In genomic region chr5:6730407-6730806, GRCh38 we compare ENCODE assay signal across 10 cellular contexts. TPM values are rescaled to one million over a fixed set of nuclear protein-coding genes. Genes with fewer than 3 reads are reported as not detected.
A peak's percentile ranks its signal among the peaks of the same experiment; 100 is the strongest.
DNase-seq lines count a peak whose midpoint lies in the region; ATAC-seq and TF ChIP-seq lines count a peak whose summit lies in the region.
"Had no signal": no experiment of that assay in that cellular context is flagged by ENCODE, and none has a peak within 500 bp of the region (broad histone marks: within the 10 kb centered on the region; RNA-seq: fewer than 3 reads in every experiment).

No MANE protein-coding gene starts in this region.

- H3F3A ChIP-seq in GM23338 (replicated peaks; ENCODE audit: low read depth): no peaks in the 10 kb centered on the region

- no peak overlapping the region for H3K4me2 ChIP-seq in GM23338

- H3K4me3 ChIP-seq in GM23338 (no peak overlapping the region), mucosa of descending colon (no peak overlapping the region), breast epithelium (no peak overlapping the region), BE2C (ENCODE audit: low read depth, low read length) (no peak overlapping the region)
- H3K4me3 ChIP-seq: lung had no signal

- H3K36me3 ChIP-seq in GM23338 (ENCODE audit: insufficient read depth) (no peaks in the 10 kb centered on the region), mucosa of descending colon (ENCODE audit: low read depth) (no peaks in the 10 kb centered on the region), breast epithelium (no peaks in the 10 kb centered on the region), BE2C (no peaks in the 10 kb centered on the region; the same call in 1 of the 2 replicates)

- H3K27ac ChIP-seq in GM23338 (ENCODE audit: low read depth) (peak overlapping the region; percentile 50; the same call in 1 of the 2 replicates), breast epithelium (no peak overlapping the region)

- H3K9me3 ChIP-seq in mucosa of descending colon (no peaks in the 10 kb centered on the region), breast epithelium (no peaks in the 10 kb centered on the region), BE2C (no peaks in the 10 kb centered on the region)

- TF ChIP-seq POLR2A in breast epithelium (IDR thresholded peaks at IDR 0.05): no peak

- H3K36me3 Mint-ChIP-seq in GM23338 (ENCODE audit: low read depth): no peaks in the 10 kb centered on the region; the same call in 1 of the 3 replicates

- H3K27ac Mint-ChIP-seq in GM23338: no peak overlapping the region

- H3K79me2 ChIP-seq in GM23338 (replicated peaks; ENCODE audit: insufficient read depth): peaks cover 98% of the 10 kb centered on the region

- DNase-seq in GM23338 (ENCODE audit: low spot score) (no peak), RPMI8226 (peak; percentile 26), mucosa of descending colon (peak in 2 of 3 donors; percentile 40 to 41), breast epithelium (ENCODE audit: low spot score in 2 of 2) (no peak), BE2C (no peak), NCI-H748 treated with DMSO at 0.1 percent for 48 hours (lab: John Stamatoyannopoulos, UW) (no peak)
- DNase-seq: NCI-H146 had no signal

- H3K9me2 ChIP-seq in GM23338 (ENCODE audit: insufficient read depth): no peaks in the 10 kb centered on the region

- no peaks in the 10 kb centered on the region for H3K27me3 ChIP-seq in GM23338 (ENCODE audit: insufficient read depth)
- no peaks in the 10 kb centered on the region for H3K27me3 ChIP-seq in breast epithelium
- H3K27me3 ChIP-seq in BE2C: no peaks in the 10 kb centered on the region

- H3K4me1 Mint-ChIP-seq in GM23338: peaks cover 55% of the 10 kb centered on the region

- TF ChIP-seq CTCF in GM23338 (conservative IDR thresholded peaks at IDR 0.05; ENCODE audit: low read depth in 2 of 2) (no peak), mucosa of descending colon (IDR thresholded peaks at IDR 0.05) (no peak), breast epithelium (IDR thresholded peaks at IDR 0.05) (no peak), BE2C (IDR thresholded peaks at IDR 0.05; ENCODE audit: low read depth, low read length) (no peak)

- no peak overlapping the region for H3K4me3 Mint-ChIP-seq in GM23338

- H3K9me3 Mint-ChIP-seq in GM23338: no peaks in the 10 kb centered on the region

- H2AFZ ChIP-seq in GM23338: no peak overlapping the region

- intact Hi-C loops in mucosa of descending colon (cut with DNase I, micrococcal nuclease) (no loop called here), breast epithelium (cut with DNase I; ENCODE audit: low total_unique reads) (no loop called here)

- H4K20me1 ChIP-seq in GM23338 (replicated peaks; ENCODE audit: insufficient read depth): peaks cover 82% of the 10 kb centered on the region

- ATAC-seq in GM18907 (IDR thresholded peaks at IDR 0.05; ENCODE audit: unreplicated experiment) (peak; percentile 61), GM23338 (peak; percentile 66), mucosa of descending colon (peak; percentile 59), GM18520 (IDR thresholded peaks at IDR 0.05; ENCODE audit: unreplicated experiment) (no peak)

- H3K27me3 Mint-ChIP-seq in GM23338 (ENCODE audit: insufficient read depth, low read depth, poor library complexity): no peaks in the 10 kb centered on the region

- H3K4me1 ChIP-seq in GM23338 (ENCODE audit: insufficient read depth) (peaks cover 9% of the 10 kb centered on the region; the same call in 1 of the 2 replicates), mucosa of descending colon (ENCODE audit: low read depth) (peaks cover 23% of the 10 kb centered on the region), breast epithelium (peaks cover 3 to 9% of the 10 kb centered on the region in 2 donors), BE2C (peaks cover 22% of the 10 kb centered on the region)

TF ChIP-seq in GM23338, 12 proteins besides CTCF, POLR2A, EP300 and RAD21 (continues in another document):
- TF ChIP-seq EZH2 (IDR thresholded peaks at IDR 0.05; ENCODE audit: low read depth, unreplicated experiment) (no peak), POLR2AphosphoS5 (IDR thresholded peaks at IDR 0.05; ENCODE audit: low read depth) (no peak), JUNB (IDR thresholded peaks at IDR 0.05; ENCODE audit: unreplicated experiment) (no peak), EZH2phosphoT487 (IDR thresholded peaks at IDR 0.05; ENCODE audit: unreplicated experiment) (no peak), ETS1 (IDR thresholded peaks at IDR 0.05) (no peak), NANOG (IDR thresholded peaks at IDR 0.05; ENCODE audit: borderline replicate concordance) (no peak), REST (IDR thresholded peaks at IDR 0.05; ENCODE audit: unreplicated experiment) (no peak), ZNF114 (CRISPR knock-in tag; IDR thresholded peaks at IDR 0.05) (no peak), CREB1 (CRISPR knock-in tag; IDR thresholded peaks at IDR 0.05; ENCODE audit: low read depth) (no peak), STAT1 (IDR thresholded peaks at IDR 0.05; ENCODE audit: unreplicated experiment) (no peak), ZNF331 (CRISPR knock-in tag; IDR thresholded peaks at IDR 0.05; ENCODE audit: low read depth) (no peak)

RNA-seq across cellular contexts. Expression of gene TENT4A, which starts 17.2 kb away (rescaled TPM):
- total RNA-seq in GM23338 (2014; rRNA removed; shearing (Covaris generic)): 20.2 and 24.0 TPM in 2 replicates
- polyA plus RNA-seq in GM23338 (2016; fragmentation: Nextera tagmentation; extraction: Ambion mirVana): 5.2 and 5.3 TPM in 2 replicates
- total RNA-seq in mucosa of descending colon: 10 to 100 TPM; 16.0 to 26.2 (median 16.3) TPM
- total RNA-seq in breast epithelium: 10 to 100 TPM; 24.1 to 26.2 (median 24.8) TPM
- 39.4 TPM for polyA plus RNA-seq in BE2C (2012; ENCODE audit: insufficient read depth, insufficient read length, low read depth)

Comparison
In these comparisons a context has a peak if more than half of its experiments do, and no peak if none do; other contexts are left out.
1. DNase-seq: peak in RPMI8226 (single experiment) and mucosa of descending colon (2 of 3); none in GM23338 (single experiment), breast epithelium (0 of 2), BE2C (single experiment) and NCI-H748 treated with DMSO at 0.1 percent for 48 hours (single experiment).